16 cellular contexts compared by ENCODE assay signal in genomic region chr17:27518750-27519521, GRCh38.
DNase-seq lines count a peak whose midpoint lies in the region; ATAC-seq and TF ChIP-seq lines count a peak whose summit lies in the region.
"Had no signal": no experiment of that assay in that cellular context is flagged by ENCODE, and none has a peak within 500 bp of the region (broad histone marks: within the 10 kb centered on the region; RNA-seq: fewer than 3 reads in every experiment).

No MANE protein-coding gene starts in this region.

- in situ Hi-C loops in G401 (cut with HindIII; ENCODE audit: low sequenced_read_pairs), result no loop called here

- H3K27me3 Mint-ChIP-seq in stimulated activated naive CD8-positive, alpha-beta T cell treated with anti-CD3 and anti-CD28 coated beads, Interleukin-15, Interleukin-2, amounts not matched to agents 100 ng/mL and 50 ng/mL, for 24 hours, result no peaks in the 10 kb centered on the region
- H3K27me3 Mint-ChIP-seq: activated CD8-positive, alpha-beta T cell treated with anti-CD3 and anti-CD28 coated beads for 36 hours; progenitor cell of endocrine pancreas had no signal

- DNase-seq in stimulated activated naive CD8-positive, alpha-beta T cell treated with anti-CD3 and anti-CD28 coated beads, Interleukin-15, Interleukin-2, amounts not matched to agents 100 U/mL and 50 U/mL, for 24 hours, result no peak
- peak; percentile 40 for DNase-seq in RWPE1 (ENCODE audit: low spot score)
- DNase-seq in fibroblast of villous mesenchyme (ENCODE audit: low read depth), result peak; percentile 43
- DNase-seq in ascending aorta (ENCODE audit: low spot score in 2 of 2), result no peak
- DNase-seq in G401 (ENCODE audit: low spot score), result no peak
- DNase-seq: activated CD8-positive, alpha-beta T cell treated with anti-CD3 and anti-CD28 coated beads for 36 hours; aorta; Caco-2; left lung; NCI-H1694 treated with DMSO at 0.1 percent for 48 hours had no signal

- H3K4me1 ChIP-seq in ascending aorta, result no peaks in the 10 kb centered on the region

- no peak overlapping the region for H3K27ac Mint-ChIP-seq in stimulated activated naive CD8-positive, alpha-beta T cell treated with anti-CD3 and anti-CD28 coated beads, Interleukin-15, Interleukin-2, amounts not matched to agents 100 ng/mL and 50 ng/mL, for 24 hours
- H3K27ac Mint-ChIP-seq: activated CD8-positive, alpha-beta T cell treated with anti-CD3 and anti-CD28 coated beads for 36 hours; progenitor cell of endocrine pancreas had no signal

- peak overlapping the region; percentile 44 for H3K4me3 Mint-ChIP-seq in stimulated activated naive CD8-positive, alpha-beta T cell treated with anti-CD3 and anti-CD28 coated beads, Interleukin-15, Interleukin-2, amounts not matched to agents 100 ng/mL and 50 ng/mL, for 24 hours
- H3K4me3 Mint-ChIP-seq: activated CD8-positive, alpha-beta T cell treated with anti-CD3 and anti-CD28 coated beads for 36 hours had no signal

- POLR2A ChIA-PET in RWPE1 (lab: Yijun Ruan, JAX; ENCODE audit: low non-redundant PET), result no interaction called here

- intact Hi-C loops in ascending aorta (cut with DNase I), result no loop called here

- H3K9me3 Mint-ChIP-seq in stimulated activated naive CD8-positive, alpha-beta T cell treated with anti-CD3 and anti-CD28 coated beads, Interleukin-15, Interleukin-2, amounts not matched to agents 100 ng/mL and 50 ng/mL, for 24 hours, result no peaks in the 10 kb centered on the region
- H3K9me3 Mint-ChIP-seq: activated CD8-positive, alpha-beta T cell treated with anti-CD3 and anti-CD28 coated beads for 36 hours had no signal

- peaks cover 57% of the 10 kb centered on the region for H3K4me1 Mint-ChIP-seq in stimulated activated naive CD8-positive, alpha-beta T cell treated with anti-CD3 and anti-CD28 coated beads, Interleukin-15, Interleukin-2, amounts not matched to agents 100 ng/mL and 50 ng/mL, for 24 hours (ENCODE audit: low read depth)

- no peak for TF ChIP-seq CTCF in RWPE1 (conservative IDR thresholded peaks at IDR 0.05; ENCODE audit: low read depth)
- TF ChIP-seq CTCF in fibroblast of villous mesenchyme (IDR thresholded peaks at IDR 0.05; ENCODE audit: insufficient read depth, low read depth, low read length), result no peak
- no peak for TF ChIP-seq CTCF in ascending aorta (IDR thresholded peaks at IDR 0.05)

- no peaks in the 10 kb centered on the region for H3K36me3 ChIP-seq in ascending aorta
- H3K36me3 ChIP-seq: left lung had no signal

- no peaks in the 10 kb centered on the region for H3K27me3 ChIP-seq in ascending aorta
- H3K27me3 ChIP-seq: left lung had no signal

- H3K4me3 ChIP-seq in fibroblast of villous mesenchyme (ENCODE audit: low read depth, low read length), result no peak overlapping the region
- H3K4me3 ChIP-seq in ascending aorta, result no peak overlapping the region
- H3K4me3 ChIP-seq: left lung, PC-9 had no signal

- peaks cover 4% of the 10 kb centered on the region for H3K36me3 Mint-ChIP-seq in stimulated activated naive CD8-positive, alpha-beta T cell treated with anti-CD3 and anti-CD28 coated beads, Interleukin-15, Interleukin-2, amounts not matched to agents 100 ng/mL and 50 ng/mL, for 24 hours (ENCODE audit: low read depth)

- no peak for ATAC-seq in stimulated activated naive CD8-positive, alpha-beta T cell treated with anti-CD3 and anti-CD28 coated beads, Interleukin-15, Interleukin-2, amounts not matched to agents 100 U/mL and 50 U/mL, for 24 hours
- ATAC-seq in HG03159 (IDR thresholded peaks at IDR 0.05; ENCODE audit: unreplicated experiment) (no peak), GM19328 (IDR thresholded peaks at IDR 0.05; ENCODE audit: unreplicated experiment) (no peak)
- ATAC-seq: activated CD8-positive, alpha-beta T cell treated with anti-CD3 and anti-CD28 coated beads for 36 hours; left lung had no signal

- H3K27ac ChIP-seq in RWPE1 (peak overlapping the region; percentile 67), ascending aorta (no peak overlapping the region)
- H3K27ac ChIP-seq: HL-60, left lung, PC-9 had no signal

- CTCF ChIA-PET in RWPE1 (lab: Yijun Ruan, JAX), result interaction anchor here (0.9 to 1.3 kb wide), 2 partner anchors 11 to 81 kb away, joined by 4 to 6 read pairs; no protein-coding TSS in a partner anchor

- H3K9me3 ChIP-seq in ascending aorta, result no peaks in the 10 kb centered on the region
- H3K9me3 ChIP-seq: left lung had no signal

Comparison
In these comparisons a context has a peak if more than half of its experiments do, and no peak if none do; other contexts are left out.
1. DNase-seq: peak in RWPE1 (single experiment) and fibroblast of villous mesenchyme (single experiment); none in stimulated activated naive CD8-positive, alpha-beta T cell treated with anti-CD3 and anti-CD28 coated beads, Interleukin-15, Interleukin-2, amounts not matched to agents 100 U/mL and 50 U/mL, for 24 hours (single experiment), ascending aorta (0 of 2) and G401 (single experiment).